In genomic region chr11:63406458-63406857, GRCh38 we compare ENCODE assay signal across 10 cellular contexts. TPM values are rescaled to one million over a fixed set of nuclear protein-coding genes. Genes with fewer than 3 reads are reported as not detected.
"Had no signal": no experiment of that assay in that cellular context is flagged by ENCODE, and none has a peak within 500 bp of the region (broad histone marks: within the 10 kb centered on the region; RNA-seq: fewer than 3 reads in every experiment).

No MANE protein-coding gene starts in this region.

- H3K4me2 ChIP-seq: KMS-11 had no signal

- H3K27ac ChIP-seq: HL-60, KMS-11 had no signal

- H3K4me3 Mint-ChIP-seq: IgD-negative memory B cell had no signal

- H3K4me3 ChIP-seq: K562 had no signal

- H3K9me3 Mint-ChIP-seq: IgD-negative memory B cell had no signal

- H3K4me1 Mint-ChIP-seq: IgD-negative memory B cell had no signal

- DNase-seq: IMR-90, KBM-7, KG1 had no signal

- FAIRE-seq: HepG2, HTR-8/SVneo, K562 had no signal

- ATAC-seq: HepG2, K562 had no signal

- H3K27ac Mint-ChIP-seq: IgD-negative memory B cell had no signal

- H3K9ac ChIP-seq: KMS-11 had no signal

RNA-seq across cellular contexts. Expression of gene SLC22A9, which starts 36.9 kb away (rescaled TPM):
- total RNA-seq: HT1080, IMR-90, K562 had no signal
- polyA plus RNA-seq: IgD-negative memory B cell, IMR-90, K562 had no signal
